ENCODE assay signal across 17 cellular contexts in the genomic region with DNA sequence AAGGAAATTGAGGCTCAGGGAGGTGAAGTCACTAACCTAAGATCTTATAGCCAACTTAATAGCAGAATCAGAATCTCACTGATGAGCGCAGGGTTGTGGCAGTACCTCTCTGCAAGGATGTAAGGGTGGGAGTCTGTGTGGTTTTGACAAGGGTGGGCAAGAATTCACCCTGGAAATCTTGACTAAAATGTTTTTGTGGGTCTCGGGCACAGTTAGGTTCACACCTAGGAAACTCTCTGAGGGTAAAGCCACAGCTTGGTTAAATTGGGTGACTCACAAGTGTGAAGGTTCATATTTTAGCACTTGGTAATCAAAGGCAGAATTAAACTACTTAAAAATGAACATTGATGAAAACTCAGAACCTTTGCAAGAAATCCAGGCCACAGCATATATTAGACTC.
DNase-seq lines count a peak whose midpoint lies in the region; ATAC-seq and TF ChIP-seq lines count a peak whose summit lies in the region.
"Had no signal": no experiment of that assay in that cellular context is flagged by ENCODE, and none has a peak within 500 bp of the region (broad histone marks: within the 10 kb centered on the region; RNA-seq: fewer than 3 reads in every experiment).

No MANE protein-coding gene starts in this region.

- H3K27ac Mint-ChIP-seq in effector memory CD8-positive, alpha-beta T cell, result peak overlapping the region; percentile 9 to 62
- H3K27ac Mint-ChIP-seq in stimulated activated naive CD8-positive, alpha-beta T cell treated with anti-CD3 and anti-CD28 coated beads, Interleukin-15, Interleukin-2, amounts not matched to agents 100 ng/mL and 50 ng/mL, for 24 hours, result peak overlapping the region; percentile 84
- H3K27ac Mint-ChIP-seq: memory B cell, neural progenitor cell had no signal

- 81 to 86% methylated on average over 2 of the region's 2 CpGs for WGBS in esophagus squamous epithelium, 2 donors

- TF ChIP-seq CTCF in esophagus squamous epithelium (IDR thresholded peaks at IDR 0.05), result no peak

- H3K27ac ChIP-seq in esophagus squamous epithelium, result no peak overlapping the region
- H3K27ac ChIP-seq: neural progenitor cell, thoracic aorta, VCaP had no signal

- ATAC-seq in effector memory CD8-positive, alpha-beta T cell (replicated peaks), result peak; percentile 91
- no peak for ATAC-seq in HG02759 (IDR thresholded peaks at IDR 0.05; ENCODE audit: unreplicated experiment)

- H3K4me3 ChIP-seq in esophagus squamous epithelium, result no peak overlapping the region
- H3K4me3 ChIP-seq: neural progenitor cell, thoracic aorta had no signal

- no peaks in the 10 kb centered on the region for H3K36me3 ChIP-seq in esophagus squamous epithelium
- H3K36me3 ChIP-seq: neural progenitor cell, thoracic aorta had no signal

- no peaks in the 10 kb centered on the region for H3K9me3 ChIP-seq in esophagus squamous epithelium
- H3K9me3 ChIP-seq: thoracic aorta had no signal

- DNase-seq in stimulated activated CD4-positive, alpha-beta T cell treated with anti-CD3 and anti-CD28 coated beads, Interleukin-2, amount 100 ng/mL, for 4 hours (ENCODE audit: low read depth), result peak; percentile 25
- no peak for DNase-seq in stimulated activated CD4-positive, alpha-beta T cell treated with anti-CD3 and anti-CD28 coated beads, Interleukin-12 subunit alpha, Interleukin-12 subunit beta, amount 100 ng/mL, for 4 hours
- DNase-seq in activated T-cell treated with anti-CD3 and anti-CD28 coated beads for 4 hours (peak; percentile 15), esophagus squamous epithelium (lab: John Stamatoyannopoulos, UW) (no peak), globus pallidus (ENCODE audit: low spot score) (no peak)
- peak; percentile 27 to 35 (median 27) for DNase-seq in effector memory CD8-positive, alpha-beta T cell
- DNase-seq: cortex of kidney, foreskin fibroblast, hypothalamus, NCI-H1930, NCI-H446 had no signal

- TF ChIP-seq POLR2A in esophagus squamous epithelium (IDR thresholded peaks at IDR 0.05), result no peak

- no peaks in the 10 kb centered on the region for H3K27me3 Mint-ChIP-seq in effector memory CD8-positive, alpha-beta T cell
- H3K27me3 Mint-ChIP-seq in stimulated activated naive CD8-positive, alpha-beta T cell treated with anti-CD3 and anti-CD28 coated beads, Interleukin-15, Interleukin-2, amounts not matched to agents 100 ng/mL and 50 ng/mL, for 24 hours, result peaks cover 10% of the 10 kb centered on the region
- H3K27me3 Mint-ChIP-seq: memory B cell had no signal

- no peaks in the 10 kb centered on the region for H3K9me3 Mint-ChIP-seq in effector memory CD8-positive, alpha-beta T cell
- H3K9me3 Mint-ChIP-seq in stimulated activated naive CD8-positive, alpha-beta T cell treated with anti-CD3 and anti-CD28 coated beads, Interleukin-15, Interleukin-2, amounts not matched to agents 100 ng/mL and 50 ng/mL, for 24 hours, result peaks cover 19% of the 10 kb centered on the region
- H3K9me3 Mint-ChIP-seq: neural progenitor cell had no signal

- no peaks in the 10 kb centered on the region for H3K36me3 Mint-ChIP-seq in effector memory CD8-positive, alpha-beta T cell (ENCODE audit: insufficient read depth)
- H3K36me3 Mint-ChIP-seq in stimulated activated naive CD8-positive, alpha-beta T cell treated with anti-CD3 and anti-CD28 coated beads, Interleukin-15, Interleukin-2, amounts not matched to agents 100 ng/mL and 50 ng/mL, for 24 hours (ENCODE audit: low read depth), result peaks cover 2% of the 10 kb centered on the region
- H3K36me3 Mint-ChIP-seq: memory B cell, neural progenitor cell had no signal

- no peaks in the 10 kb centered on the region for H3K27me3 ChIP-seq in esophagus squamous epithelium
- H3K27me3 ChIP-seq: neural progenitor cell had no signal

- H3K4me1 ChIP-seq in esophagus squamous epithelium, result no peaks in the 10 kb centered on the region
- H3K4me1 ChIP-seq: neural progenitor cell had no signal

- intact Hi-C loops in esophagus squamous epithelium (cut with DNase I), result no loop called here

- peak overlapping the region; percentile 26 to 53 for H3K4me3 Mint-ChIP-seq in effector memory CD8-positive, alpha-beta T cell
- H3K4me3 Mint-ChIP-seq in stimulated activated naive CD8-positive, alpha-beta T cell treated with anti-CD3 and anti-CD28 coated beads, Interleukin-15, Interleukin-2, amounts not matched to agents 100 ng/mL and 50 ng/mL, for 24 hours, result peak overlapping the region; percentile 52
- H3K4me3 Mint-ChIP-seq: memory B cell, neural progenitor cell had no signal

- peaks cover 41 to 59% of the 10 kb centered on the region in 2 donors for H3K4me1 Mint-ChIP-seq in effector memory CD8-positive, alpha-beta T cell (ENCODE audit: low read depth in 2 of 2)
- peaks cover 60% of the 10 kb centered on the region for H3K4me1 Mint-ChIP-seq in stimulated activated naive CD8-positive, alpha-beta T cell treated with anti-CD3 and anti-CD28 coated beads, Interleukin-15, Interleukin-2, amounts not matched to agents 100 ng/mL and 50 ng/mL, for 24 hours (ENCODE audit: low read depth)
- H3K4me1 Mint-ChIP-seq: memory B cell, neural progenitor cell had no signal

Comparison
In these comparisons a context has a peak if more than half of its experiments do, and no peak if none do; other contexts are left out.
1. DNase-seq: peak in stimulated activated CD4-positive, alpha-beta T cell treated with anti-CD3 and anti-CD28 coated beads, Interleukin-2, amount 100 ng/mL, for 4 hours (single experiment), activated T-cell treated with anti-CD3 and anti-CD28 coated beads for 4 hours (single experiment) and effector memory CD8-positive, alpha-beta T cell (3 of 3); none in stimulated activated CD4-positive, alpha-beta T cell treated with anti-CD3 and anti-CD28 coated beads, Interleukin-12 subunit alpha, Interleukin-12 subunit beta, amount 100 ng/mL, for 4 hours (single experiment), esophagus squamous epithelium (single experiment) and globus pallidus (single experiment).